8 cellular contexts compared by ENCODE assay signal in the genomic region with DNA sequence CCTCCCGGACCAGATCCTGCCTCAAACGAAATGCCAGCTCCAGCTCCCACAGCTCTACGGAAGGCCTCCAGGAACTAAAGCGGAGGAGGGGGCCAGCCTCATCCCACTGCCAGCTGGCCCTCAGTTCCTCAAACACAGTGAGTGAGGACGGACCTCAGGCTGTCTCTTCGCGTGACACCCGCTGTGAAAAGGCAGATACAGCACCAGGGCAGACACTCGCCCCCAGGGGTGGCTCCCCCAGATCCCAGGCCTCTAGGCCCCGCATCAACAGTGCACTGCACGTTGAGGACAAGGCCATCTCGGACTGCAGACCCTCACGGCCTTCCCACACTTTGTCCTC.
DNase-seq lines count a peak whose midpoint lies in the region; ATAC-seq, FAIRE-seq and TF ChIP-seq lines count a peak whose summit lies in the region.
"Not testable (repeated sequence)": the region's sequence is repeated elsewhere in the genome, so short reads cannot be mapped to it uniquely, and the experiment has no call there.

No MANE protein-coding gene starts in this region.

- FAIRE-seq in kidney (lab: Jason Lieb, UNC): not testable (repeated sequence)

- not testable (repeated sequence) for TF ChIP-seq CTCF in BE2C (IDR thresholded peaks at IDR 0.05; ENCODE audit: low read depth, low read length); HL-60 (IDR thresholded peaks at IDR 0.05; ENCODE audit: insufficient read depth, low read length); kidney (IDR thresholded peaks at IDR 0.05; ENCODE audit: borderline replicate concordance, extremely low read depth, insufficient read depth); neural crest cell (conservative IDR thresholded peaks at IDR 0.05); upper lobe of right lung (IDR thresholded peaks at IDR 0.05)

- intact Hi-C loops in Right ventricle myocardium inferior (cut with DNase I); kidney (cut with DNase I); upper lobe of right lung (cut with DNase I): not testable (repeated sequence)

- H3K27me3 Mint-ChIP-seq in central memory CD8-positive, alpha-beta T cell; neural crest cell (ENCODE audit: low read depth): not testable (repeated sequence)

- peak overlapping the region; percentile 3; the same call in 1 of the 2 replicates for H3K27ac ChIP-seq in HL-60 (replicated peaks)
- not testable (repeated sequence) for H3K27ac ChIP-seq in kidney (ENCODE audit: low read depth in 2 of 2, low read length in 2 of 2); upper lobe of right lung

- not testable (repeated sequence) for H3K4me3 Mint-ChIP-seq in central memory CD8-positive, alpha-beta T cell
- peak overlapping the region; percentile 12 for H3K4me3 Mint-ChIP-seq in neural crest cell

- not testable (repeated sequence) for H3K4me3 ChIP-seq in BE2C (ENCODE audit: low read depth, low read length); HL-60 (replicated peaks; ENCODE audit: insufficient read depth, low read length); kidney (ENCODE audit: low read length in 2 of 2); upper lobe of right lung

- H3K9me3 ChIP-seq in BE2C; kidney (ENCODE audit: control insufficient read depth in 1 of 2, low read length in 2 of 2); upper lobe of right lung: not testable (repeated sequence)

- H3K9ac ChIP-seq in kidney (ENCODE audit: low read length in 2 of 2): not testable (repeated sequence)

- ATAC-seq in central memory CD8-positive, alpha-beta T cell (replicated peaks; ENCODE audit: extremely low read depth, poor library complexity, severe bottlenecking); Right ventricle myocardium inferior; upper lobe of right lung: not testable (repeated sequence)

- H3K36me3 ChIP-seq in BE2C; kidney (ENCODE audit: control insufficient read depth in 1 of 2, insufficient read depth in 2 of 2, low read length in 2 of 2); upper lobe of right lung: not testable (repeated sequence)

- not testable (repeated sequence) for H3K9me3 Mint-ChIP-seq in central memory CD8-positive, alpha-beta T cell; neural crest cell

- peak; percentile 72 for DNase-seq in BE2C
- peak in 1 of 2 experiments; percentile 62 for DNase-seq in HL-60 (ENCODE audit: low read depth in 1 of 2, low spot score in 1 of 2)
- not testable (repeated sequence) for DNase-seq in central memory CD8-positive, alpha-beta T cell (ENCODE audit: low spot score in 2 of 2); neural crest cell (ENCODE audit: low read depth, low spot score)
- DNase-seq in Right ventricle myocardium inferior (ENCODE audit: missing footprints): peak; percentile 62
- DNase-seq in kidney: peak; percentile 91
- DNase-seq in stimulated activated CD8-positive, alpha-beta memory T cell treated with anti-CD3 and anti-CD28 coated beads, Interleukin-4, amount 100 ng/mL, for 48 hours: peak; percentile 24
- peak; percentile 76 for DNase-seq in upper lobe of right lung

- peaks cover 31% of the 10 kb centered on the region for H3K4me1 Mint-ChIP-seq in central memory CD8-positive, alpha-beta T cell
- peaks cover 30% of the 10 kb centered on the region for H3K4me1 Mint-ChIP-seq in neural crest cell

- peaks cover 13% of the 10 kb centered on the region for H3K36me3 Mint-ChIP-seq in central memory CD8-positive, alpha-beta T cell (ENCODE audit: insufficient read depth)
- H3K36me3 Mint-ChIP-seq in neural crest cell (ENCODE audit: low read depth): peaks cover 30% of the 10 kb centered on the region

- H3K27ac Mint-ChIP-seq in central memory CD8-positive, alpha-beta T cell (ENCODE audit: low read depth): peak overlapping the region; percentile 64
- H3K27ac Mint-ChIP-seq in neural crest cell (ENCODE audit: unreplicated experiment): peak overlapping the region; percentile 60

- H3K27me3 ChIP-seq in BE2C; HL-60 (ENCODE audit: insufficient read depth, poor library complexity, severe bottlenecking); upper lobe of right lung: not testable (repeated sequence)

- peaks cover 17% of the 10 kb centered on the region for H3K4me1 ChIP-seq in BE2C
- H3K4me1 ChIP-seq in kidney (ENCODE audit: control insufficient read depth in 1 of 2, insufficient read depth in 1 of 2, low read depth in 1 of 2, low read length in 2 of 2); upper lobe of right lung: not testable (repeated sequence)
